Comparison of ENCODE assay signal across 27 cellular contexts in genomic region chr15:53477981-53478766, GRCh38.
"Had no signal": no experiment of that assay in that cellular context is flagged by ENCODE, and none has a peak within 500 bp of the region (broad histone marks: within the 10 kb centered on the region; RNA-seq: fewer than 3 reads in every experiment).

No MANE protein-coding gene starts in this region.

- H3K4me3 ChIP-seq: stomach, suprapubic skin, testis, thoracic aorta, thyroid gland, tibial artery, tibial nerve, transverse colon, upper lobe of left lung, upper lobe of right lung, uterus, vagina had no signal

- H3K27me3 ChIP-seq: stomach, suprapubic skin, testis, thyroid gland, tibial artery, tibial nerve, transverse colon, upper lobe of left lung, upper lobe of right lung, uterus, vagina had no signal

- H3K36me3 ChIP-seq: stomach, suprapubic skin, thoracic aorta, thyroid gland, tibial artery, tibial nerve, transverse colon, upper lobe of left lung, upper lobe of right lung, uterus, vagina had no signal

- H3K4me1 ChIP-seq: stomach, suprapubic skin, testis, thyroid gland, tibial artery, tibial nerve, transverse colon, upper lobe of left lung, upper lobe of right lung, uterus, vagina had no signal

- H3K27ac ChIP-seq: stomach, suprapubic skin, testis, thoracic aorta, thyroid gland, tibial artery, tibial nerve, transverse colon, upper lobe of left lung, upper lobe of right lung, uterus, vagina had no signal

- DNase-seq: stimulated activated CD4-positive, alpha-beta T cell treated with anti-CD3 and anti-CD28 coated beads, Interleukin-2, amount 100 ng/mL, for 48 hours; stimulated activated CD4-positive, alpha-beta T cell treated with anti-CD3 and anti-CD28 coated beads, Interleukin-4, amount 100 ng/mL, for 1 hour; stimulated activated CD4-positive, alpha-beta T cell treated with anti-CD3 and anti-CD28 coated beads, Interleukin-4, amount 100 ng/mL, for 24 hours; stimulated activated CD4-positive, alpha-beta T cell treated with anti-CD3 and anti-CD28 coated beads, Interleukin-4, amount 100 ng/mL, for 4 hours; stimulated activated CD8-positive, alpha-beta memory T cell treated with anti-CD3 and anti-CD28 coated beads, Interleukin-4, amount 100 ng/mL, for 48 hours; stimulated activated naive B cell treated with anti-CD40 and anti-IgM and Interleukin-4, amounts not matched to agents 10 μg/mL and 1 μg/mL and 100 μg/mL, for 72 hours; stimulated activated naive CD4-positive, alpha-beta T cell; stimulated activated naive CD4-positive, alpha-beta T cell treated with Interleukin-2 at 50 U/mL for 16 hours; stimulated activated naive CD8-positive, alpha-beta T cell treated with anti-CD3 and anti-CD28 coated beads, Interleukin-15, amount 100 ng/mL, for 72 hours; stimulated activated naive CD8-positive, alpha-beta T cell treated with anti-CD3 and anti-CD28 coated beads, Interleukin-15, Interleukin-2, amounts not matched to agents 100 U/mL and 50 U/mL, for 24 hours; stomach; substantia nigra; testis; thyroid gland; tibial artery; transverse colon; trophoblast cell; upper lobe of left lung; upper lobe of right lung; uterus had no signal

- ATAC-seq: stimulated activated effector memory CD8-positive, alpha-beta T cell treated with anti-CD3 and anti-CD28 coated beads, Interleukin-12 subunit alpha, Interleukin-12 subunit beta, amount 100 ng/mL, for 72 hours; stimulated activated memory B cell treated with anti-CD40 and anti-IgM and Interleukin-4, amounts not matched to agents 10 μg/mL and 1 μg/mL and 100 μg/mL, for 72 hours; stimulated activated naive B cell treated with anti-CD40 and anti-IgM and Interleukin-4, amounts not matched to agents 10 μg/mL and 1 μg/mL and 100 μg/mL, for 72 hours; stimulated activated naive CD8-positive, alpha-beta T cell treated with anti-CD3 and anti-CD28 coated beads, Interleukin-15, amount 100 ng/mL, for 72 hours; stimulated activated naive CD8-positive, alpha-beta T cell treated with anti-CD3 and anti-CD28 coated beads, Interleukin-15, Interleukin-2, amounts not matched to agents 100 U/mL and 50 U/mL, for 24 hours; upper lobe of right lung had no signal

- H3K9me3 ChIP-seq: stomach, suprapubic skin, testis, thoracic aorta, thyroid gland, tibial artery, tibial nerve, transverse colon, upper lobe of left lung, upper lobe of right lung, uterus, vagina had no signal

- FAIRE-seq: urothelium cell line had no signal
